21 cellular contexts compared by ENCODE assay signal in the genomic region with DNA sequence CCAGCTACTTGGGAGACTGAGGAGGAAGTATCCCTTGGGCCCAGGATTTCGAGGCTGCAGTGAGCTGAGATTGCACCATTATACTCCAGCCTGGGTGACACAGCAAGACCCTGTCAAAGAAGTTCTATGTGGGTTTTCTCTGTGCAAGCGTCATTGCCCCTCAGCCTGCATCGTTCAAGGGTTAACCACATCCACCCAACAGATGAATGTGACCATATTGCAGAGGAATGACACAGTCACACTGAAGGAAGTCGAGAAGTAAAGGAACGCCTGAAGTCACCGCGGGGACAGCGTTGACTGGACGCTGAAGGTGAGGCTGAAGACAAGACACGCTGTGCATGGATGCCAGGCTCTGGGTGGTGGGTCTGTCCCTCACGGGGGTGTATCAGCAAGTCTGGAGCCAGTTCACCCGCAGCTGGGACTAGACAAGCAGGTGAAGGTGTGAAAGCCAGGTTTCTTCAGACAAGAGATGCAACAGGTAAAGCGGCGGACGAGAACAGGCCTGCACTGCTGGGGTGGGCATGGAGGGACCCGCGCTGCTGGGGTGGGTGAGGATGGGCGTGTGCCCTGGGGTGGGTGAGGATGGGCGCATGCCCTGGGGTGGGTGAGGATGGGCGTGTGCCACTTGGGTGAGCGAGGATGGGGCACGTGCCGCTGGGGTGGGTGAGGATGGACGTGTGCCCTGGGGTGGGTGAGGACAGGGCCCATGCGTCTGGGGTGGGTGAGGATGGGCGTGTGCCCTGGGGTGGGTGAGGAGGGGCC. TPM values are rescaled to one million over a fixed set of nuclear protein-coding genes. Genes with fewer than 3 reads are reported as not detected.
DNase-seq lines count a peak whose midpoint lies in the region; ATAC-seq and TF ChIP-seq lines count a peak whose summit lies in the region.
"Had no signal": no experiment of that assay in that cellular context is flagged by ENCODE, and none has a peak within 500 bp of the region (broad histone marks: within the 10 kb centered on the region; RNA-seq: fewer than 3 reads in every experiment).

No MANE protein-coding gene starts in this region.

- H3K79me1 ChIP-seq in neuronal stem cell (ENCODE audit: low read depth, low read length): no peaks in the 10 kb centered on the region

- H3K36me3 ChIP-seq in neuronal stem cell (replicated peaks in 1 of 2; ENCODE audit: control insufficient read depth in 2 of 2, insufficient read depth in 2 of 2, low read length in 2 of 2) (no peaks in the 10 kb centered on the region), aorta (ENCODE audit: control insufficient read depth in 1 of 2, insufficient read depth in 2 of 2, low read length in 1 of 2) (no peaks in the 10 kb centered on the region), upper lobe of right lung (no peaks in the 10 kb centered on the region)
- H3K36me3 ChIP-seq: brain microvascular endothelial cell, esophagus squamous epithelium, gastrocnemius medialis had no signal

- H3K23ac ChIP-seq in neuronal stem cell (ENCODE audit: low read depth, low read length, poor library complexity): no peak overlapping the region

- H2BK120ac ChIP-seq in neuronal stem cell (ENCODE audit: low read depth, low read length): no peak overlapping the region

- no peak overlapping the region for H3K9ac ChIP-seq in neuronal stem cell (ENCODE audit: low read depth, low read length, poor library complexity)

- no CpG with 5 or more reads among the region's 26 CpGs for WGBS in neuronal stem cell (ENCODE audit: extremely low coverage in 2 of 2, insufficient read length in 2 of 2, insufficient replicate concordance in 1 of 2), 2 donors
- 87 to 90% methylated on average over 25 to 26 of the region's 26 CpGs for WGBS in aorta, 2 donors

- H2BK12ac ChIP-seq in neuronal stem cell (ENCODE audit: low read length): no peak overlapping the region

- H3K4me1 Mint-ChIP-seq in activated naive CD8-positive, alpha-beta T cell treated with anti-CD3 and anti-CD28 coated beads, Interleukin-2, amount 10 ng/mL, durations not matched to agents 7 days and 5 days: peaks cover 13% of the 10 kb centered on the region
- peaks cover 3% of the 10 kb centered on the region for H3K4me1 Mint-ChIP-seq in activated naive CD8-positive, alpha-beta T cell treated with anti-CD3 and anti-CD28 coated beads for 36 hours
- H3K4me1 Mint-ChIP-seq in activated CD8-positive, alpha-beta T cell treated with anti-CD3 and anti-CD28 coated beads for 36 hours (ENCODE audit: low read depth): peaks cover 4% of the 10 kb centered on the region
- H3K4me1 Mint-ChIP-seq: activated T-helper 17 cell treated with anti-CD3 and anti-CD28 coated beads, Interleukin-2, amount 50 U/mL, for 72 hours had no signal

- H2AFZ ChIP-seq in neuronal stem cell (ENCODE audit: low read length): no peak overlapping the region

- H3K27ac ChIP-seq in neuronal stem cell (replicated peaks; ENCODE audit: low read length): no peak overlapping the region
- no peak overlapping the region for H3K27ac ChIP-seq in aorta (ENCODE audit: low read depth in 1 of 2, low read length in 2 of 2)
- H3K27ac ChIP-seq in upper lobe of right lung: no peak overlapping the region
- H3K27ac ChIP-seq: brain microvascular endothelial cell, C4-2B, esophagus squamous epithelium, gastrocnemius medialis had no signal

- H3K4ac ChIP-seq in neuronal stem cell (ENCODE audit: low read length): no peak overlapping the region

- H3K4me1 ChIP-seq in neuronal stem cell (ENCODE audit: control insufficient read depth in 2 of 2, insufficient read depth in 1 of 2, low read depth in 1 of 2, low read length in 2 of 2) (peaks cover 23 to 24% of the 10 kb centered on the region in 2 donors), aorta (ENCODE audit: control insufficient read depth in 1 of 2, insufficient read depth in 2 of 2, low read length in 2 of 2) (no peaks in the 10 kb centered on the region), upper lobe of right lung (no peaks in the 10 kb centered on the region)
- H3K4me1 ChIP-seq: gastrocnemius medialis had no signal

- POLR2A ChIA-PET in activated naive CD8-positive, alpha-beta T cell treated with anti-CD3 and anti-CD28 coated beads, Interleukin-2, amount 10 ng/mL, durations not matched to agents 7 days and 5 days (lab: Charles Lee): no interaction called here
- POLR2A ChIA-PET in activated CD8-positive, alpha-beta T cell treated with anti-CD3 and anti-CD28 coated beads for 36 hours (lab: Charles Lee): no interaction called here

- no peak overlapping the region for H4K91ac ChIP-seq in neuronal stem cell (ENCODE audit: low read depth, low read length, poor library complexity)

- peak; percentile 92 for ATAC-seq in activated naive CD8-positive, alpha-beta T cell treated with anti-CD3 and anti-CD28 coated beads, Interleukin-2, amount 10 ng/mL, durations not matched to agents 7 days and 5 days (ENCODE audit: low read depth)
- ATAC-seq in activated CD8-positive, alpha-beta T cell treated with anti-CD3 and anti-CD28 coated beads for 36 hours: peak; percentile 76
- ATAC-seq in aorta (ENCODE audit: low FRiP score): peak; percentile 26
- no peak for ATAC-seq in upper lobe of right lung
- ATAC-seq in HG03108 (IDR thresholded peaks at IDR 0.05; ENCODE audit: unreplicated experiment): no peak
- ATAC-seq: activated T-helper 17 cell treated with anti-CD3 and anti-CD28 coated beads, Interleukin-2, amount 50 U/mL, for 72 hours; gastrocnemius medialis had no signal

- H3K27me3 ChIP-seq in neuronal stem cell (ENCODE audit: control insufficient read depth in 3 of 3, insufficient read depth in 3 of 3, low read depth in 1 of 3, low read length in 3 of 3) (peaks cover 0 to 13% (median 0%) of the 10 kb centered on the region in 3 experiments), aorta (ENCODE audit: control insufficient read depth in 1 of 2, insufficient read depth in 2 of 2, low read length in 1 of 2) (no peaks in the 10 kb centered on the region), upper lobe of right lung (no peaks in the 10 kb centered on the region)
- H3K27me3 ChIP-seq: brain microvascular endothelial cell, gastrocnemius medialis had no signal

- H3K4me2 ChIP-seq in neuronal stem cell (ENCODE audit: insufficient read depth, low read length, poor library complexity, severe bottlenecking): no peak overlapping the region

- peak overlapping the region; percentile 61 for H3K4me3 Mint-ChIP-seq in activated naive CD8-positive, alpha-beta T cell treated with anti-CD3 and anti-CD28 coated beads, Interleukin-2, amount 10 ng/mL, durations not matched to agents 7 days and 5 days
- H3K4me3 Mint-ChIP-seq in activated naive CD8-positive, alpha-beta T cell treated with anti-CD3 and anti-CD28 coated beads for 36 hours: no peak overlapping the region
- no peak overlapping the region for H3K4me3 Mint-ChIP-seq in activated CD8-positive, alpha-beta T cell treated with anti-CD3 and anti-CD28 coated beads for 36 hours
- H3K4me3 Mint-ChIP-seq: activated T-helper 17 cell treated with anti-CD3 and anti-CD28 coated beads, Interleukin-2, amount 50 U/mL, for 72 hours had no signal

- H3K36me3 Mint-ChIP-seq in activated naive CD8-positive, alpha-beta T cell treated with anti-CD3 and anti-CD28 coated beads, Interleukin-2, amount 10 ng/mL, durations not matched to agents 7 days and 5 days: no peaks in the 10 kb centered on the region
- no peaks in the 10 kb centered on the region for H3K36me3 Mint-ChIP-seq in activated naive CD8-positive, alpha-beta T cell treated with anti-CD3 and anti-CD28 coated beads for 36 hours
- no peaks in the 10 kb centered on the region for H3K36me3 Mint-ChIP-seq in activated CD8-positive, alpha-beta T cell treated with anti-CD3 and anti-CD28 coated beads for 36 hours (ENCODE audit: low read depth)

- intact Hi-C loops in activated CD8-positive, alpha-beta T cell treated with anti-CD3 and anti-CD28 coated beads for 36 hours (cut with micrococcal nuclease): no loop called here
- intact Hi-C loops in aorta (cut with DNase I) (no loop called here), upper lobe of right lung (cut with DNase I) (no loop called here)

- CTCF ChIA-PET in activated CD8-positive, alpha-beta T cell treated with anti-CD3 and anti-CD28 coated beads for 36 hours (lab: Charles Lee): no interaction called here

- peak overlapping the region; percentile 91 for H3K27ac Mint-ChIP-seq in activated naive CD8-positive, alpha-beta T cell treated with anti-CD3 and anti-CD28 coated beads, Interleukin-2, amount 10 ng/mL, durations not matched to agents 7 days and 5 days
- H3K27ac Mint-ChIP-seq in activated naive CD8-positive, alpha-beta T cell treated with anti-CD3 and anti-CD28 coated beads for 36 hours: no peak overlapping the region
- H3K27ac Mint-ChIP-seq in activated CD8-positive, alpha-beta T cell treated with anti-CD3 and anti-CD28 coated beads for 36 hours: peak overlapping the region; percentile 59
- H3K27ac Mint-ChIP-seq: activated T-helper 17 cell treated with anti-CD3 and anti-CD28 coated beads, Interleukin-2, amount 50 U/mL, for 72 hours had no signal

- H2BK15ac ChIP-seq in neuronal stem cell (ENCODE audit: low read length): no peak overlapping the region

- H3K9me3 Mint-ChIP-seq in activated naive CD8-positive, alpha-beta T cell treated with anti-CD3 and anti-CD28 coated beads, Interleukin-2, amount 10 ng/mL, durations not matched to agents 7 days and 5 days: no peaks in the 10 kb centered on the region
- no peaks in the 10 kb centered on the region for H3K9me3 Mint-ChIP-seq in activated naive CD8-positive, alpha-beta T cell treated with anti-CD3 and anti-CD28 coated beads for 36 hours
- no peaks in the 10 kb centered on the region for H3K9me3 Mint-ChIP-seq in activated CD8-positive, alpha-beta T cell treated with anti-CD3 and anti-CD28 coated beads for 36 hours
- H3K9me3 Mint-ChIP-seq: activated T-helper 17 cell treated with anti-CD3 and anti-CD28 coated beads, Interleukin-2, amount 50 U/mL, for 72 hours had no signal

- H3K4me3 ChIP-seq in neuronal stem cell (ENCODE audit: low read length in 2 of 2) (no peak overlapping the region), aorta (ENCODE audit: low read length in 2 of 2) (no peak overlapping the region), upper lobe of right lung (no peak overlapping the region)
- H3K4me3 ChIP-seq: esophagus squamous epithelium, gastrocnemius medialis, lung had no signal

- H3K9me3 ChIP-seq in neuronal stem cell (replicated peaks in 1 of 2; ENCODE audit: control insufficient read depth in 2 of 2, insufficient read depth in 1 of 2, low read depth in 1 of 2, low read length in 2 of 2): no peaks in the 10 kb centered on the region
- H3K9me3 ChIP-seq in aorta (ENCODE audit: control insufficient read depth, low read length): no peaks in the 10 kb centered on the region
- H3K9me3 ChIP-seq in upper lobe of right lung: no peaks in the 10 kb centered on the region
- H3K9me3 ChIP-seq: esophagus squamous epithelium, gastrocnemius medialis had no signal

- peak; percentile 48 for DNase-seq in activated naive CD8-positive, alpha-beta T cell treated with anti-CD3 and anti-CD28 coated beads, Interleukin-2, amount 10 ng/mL, durations not matched to agents 7 days and 5 days
- DNase-seq in activated naive CD8-positive, alpha-beta T cell treated with anti-CD3 and anti-CD28 coated beads for 36 hours: no peak
- DNase-seq in activated CD8-positive, alpha-beta T cell treated with anti-CD3 and anti-CD28 coated beads for 36 hours: peak; percentile 38
- DNase-seq in neuronal stem cell (ENCODE audit: low spot score): no peak
- no peak for DNase-seq in aorta
- no peak for DNase-seq in upper lobe of right lung
- no peak for DNase-seq in NCI-H524 (lab: John Stamatoyannopoulos, UW)
- DNase-seq: activated CD4-positive, CD25-positive, alpha-beta regulatory T cell treated with anti-CD3 and anti-CD28 coated beads, Interleukin-2, amount 50 U/mL, for 72 hours; brain microvascular endothelial cell; esophagus squamous epithelium; hypothalamus; IMR-90; NCI-H1694; NCI-H2171 treated with DMSO at 0.1 percent for 48 hours; NCI-H526 treated with DMSO at 0.1 percent for 48 hours; T1000 had no signal

- H2AK5ac ChIP-seq in neuronal stem cell (ENCODE audit: low read depth, low read length): no peak overlapping the region

- H3K14ac ChIP-seq in neuronal stem cell (ENCODE audit: low read length): peak overlapping the region; percentile 75

- H2BK5ac ChIP-seq in neuronal stem cell (ENCODE audit: low read length): no peak overlapping the region

- no peak for TF ChIP-seq CTCF in activated CD8-positive, alpha-beta T cell treated with anti-CD3 and anti-CD28 coated beads for 36 hours (IDR thresholded peaks at IDR 0.05)
- TF ChIP-seq CTCF in upper lobe of right lung (IDR thresholded peaks at IDR 0.05): no peak

- no peaks in the 10 kb centered on the region for H3K27me3 Mint-ChIP-seq in activated naive CD8-positive, alpha-beta T cell treated with anti-CD3 and anti-CD28 coated beads, Interleukin-2, amount 10 ng/mL, durations not matched to agents 7 days and 5 days
- H3K27me3 Mint-ChIP-seq in activated naive CD8-positive, alpha-beta T cell treated with anti-CD3 and anti-CD28 coated beads for 36 hours: no peaks in the 10 kb centered on the region
- no peaks in the 10 kb centered on the region for H3K27me3 Mint-ChIP-seq in activated CD8-positive, alpha-beta T cell treated with anti-CD3 and anti-CD28 coated beads for 36 hours
- H3K27me3 Mint-ChIP-seq: activated T-helper 17 cell treated with anti-CD3 and anti-CD28 coated beads, Interleukin-2, amount 50 U/mL, for 72 hours had no signal

- no peak overlapping the region for H3K18ac ChIP-seq in neuronal stem cell (ENCODE audit: low read length)

- H4K8ac ChIP-seq in neuronal stem cell (ENCODE audit: low read depth, low read length): no peak overlapping the region

RNA-seq across cellular contexts. Expression of a gene that starts 36.5 kb away (rescaled TPM):
- 10 to 100 TPM; 36.7 to 37.5 TPM for total RNA-seq in activated naive CD8-positive, alpha-beta T cell treated with anti-CD3 and anti-CD28 coated beads, Interleukin-2, amount 10 ng/mL, durations not matched to agents 7 days and 5 days
- 10 to 100 TPM; 32.8 to 36.0 TPM for total RNA-seq in activated naive CD8-positive, alpha-beta T cell treated with anti-CD3 and anti-CD28 coated beads for 36 hours
- 10 to 100 TPM; 32.4 to 33.1 TPM for total RNA-seq in activated CD8-positive, alpha-beta T cell treated with anti-CD3 and anti-CD28 coated beads for 36 hours
- 16.5 TPM for polyA plus RNA-seq in neuronal stem cell (2013, experiment 1 of 2)
- 15.3 TPM for polyA plus RNA-seq in neuronal stem cell (2013, experiment 2 of 2)
- 10 to 100 TPM; 49.1 to 52.1 TPM for total RNA-seq in aorta
- 10 to 100 TPM; 20.0 to 20.7 TPM for polyA plus RNA-seq in aorta
- 71.1 TPM for total RNA-seq in upper lobe of right lung

RNA-seq across cellular contexts. Expression of a gene that starts 43.8 kb away (rescaled TPM):
- total RNA-seq in activated naive CD8-positive, alpha-beta T cell treated with anti-CD3 and anti-CD28 coated beads, Interleukin-2, amount 10 ng/mL, durations not matched to agents 7 days and 5 days: under 1 TPM; 0.36 to 0.37 TPM
- under 1 TPM; 0.46 to 0.97 TPM for total RNA-seq in activated naive CD8-positive, alpha-beta T cell treated with anti-CD3 and anti-CD28 coated beads for 36 hours
- total RNA-seq in activated CD8-positive, alpha-beta T cell treated with anti-CD3 and anti-CD28 coated beads for 36 hours: 1 to 10 TPM; 1.1 to 2.0 TPM
- 24.4 TPM for polyA plus RNA-seq in neuronal stem cell (2013, experiment 1 of 2)
- 23.0 TPM for polyA plus RNA-seq in neuronal stem cell (2013, experiment 2 of 2)
- 1 to 10 TPM in 1 of 2 donors, under 1 TPM in 1; 0.55 to 1.0 TPM for total RNA-seq in aorta
- under 1 TPM; 0.61 to 0.63 TPM for polyA plus RNA-seq in aorta
- 0.26 TPM for total RNA-seq in upper lobe of right lung

Comparison
In these comparisons a context has a peak if more than half of its experiments do, and no peak if none do; other contexts are left out.
1. DNase-seq: peak in activated naive CD8-positive, alpha-beta T cell treated with anti-CD3 and anti-CD28 coated beads, Interleukin-2, amount 10 ng/mL, durations not matched to agents 7 days and 5 days (single experiment) and activated CD8-positive, alpha-beta T cell treated with anti-CD3 and anti-CD28 coated beads for 36 hours (single experiment); none in activated naive CD8-positive, alpha-beta T cell treated with anti-CD3 and anti-CD28 coated beads for 36 hours (single experiment), neuronal stem cell (single experiment), aorta (0 of 2), upper lobe of right lung (single experiment) and NCI-H524 (0 of 2).
2. ATAC-seq: peak in activated naive CD8-positive, alpha-beta T cell treated with anti-CD3 and anti-CD28 coated beads, Interleukin-2, amount 10 ng/mL, durations not matched to agents 7 days and 5 days (single experiment), activated CD8-positive, alpha-beta T cell treated with anti-CD3 and anti-CD28 coated beads for 36 hours (single experiment) and aorta (single experiment); none in upper lobe of right lung (single experiment) and HG03108 (single experiment).